8 cellular contexts compared by ENCODE assay signal in the genomic region with DNA sequence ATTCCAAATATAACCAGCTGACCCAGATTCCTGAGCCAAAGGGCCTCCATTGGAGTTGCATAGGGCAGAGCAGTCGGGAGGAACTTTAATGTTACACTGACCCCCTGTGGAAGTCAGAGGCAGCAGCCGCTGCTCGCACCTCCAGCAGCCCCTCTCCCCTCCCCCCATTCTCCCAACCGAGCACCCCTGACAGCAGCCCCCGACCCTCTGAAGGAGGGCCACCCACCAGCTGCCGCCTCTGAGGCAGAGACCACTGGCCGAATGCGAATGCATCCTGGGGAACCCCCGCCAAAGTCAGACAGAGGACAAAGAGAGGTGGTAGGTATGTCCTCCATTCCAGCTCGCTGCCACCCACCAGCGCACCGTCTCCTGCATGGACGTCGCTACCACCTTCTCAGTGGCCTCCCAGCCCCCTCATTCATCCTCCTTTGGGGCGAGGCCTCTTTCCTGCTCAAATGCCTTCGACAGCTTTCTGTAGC.
DNase-seq lines count a peak whose midpoint lies in the region; ATAC-seq and TF ChIP-seq lines count a peak whose summit lies in the region.

No MANE protein-coding gene starts in this region.

- 29% methylated on average over 16 of the region's 16 CpGs for WGBS in HUES64

- peak; percentile 29 for DNase-seq in SIG-M5 treated with dmso at 0.1 percent for 504 hours (lab: John Stamatoyannopoulos, UW; ENCODE audit: unreplicated experiment)
- DNase-seq in SIG-M5 (lab: John Stamatoyannopoulos, UW) = no peak
- no peak for DNase-seq in RWPE2 (ENCODE audit: low spot score)
- peak; percentile 58 for DNase-seq in fibroblast of peridontal ligament (ENCODE audit: extremely low read depth)
- no peak for DNase-seq in omental fat pad (ENCODE audit: low spot score)

- H3K36me3 ChIP-seq in HUES64 (ENCODE audit: insufficient read depth, low read length) (no peaks in the 10 kb centered on the region), RWPE2 (ENCODE audit: low read depth) (no peaks in the 10 kb centered on the region)

- H3K27ac ChIP-seq in HUES64 (ENCODE audit: low read depth, low read length) (no peak overlapping the region), RWPE2 (ENCODE audit: poor library complexity, severe bottlenecking) (no peak overlapping the region)

- ATAC-seq in RWPE2 (ENCODE audit: low read depth) (peak; percentile 58; the same call in 2 of the 3 replicates), omental fat pad (ENCODE audit: low FRiP score) (peak; percentile 58), HG03108 (IDR thresholded peaks at IDR 0.05; ENCODE audit: unreplicated experiment) (no peak), GM18873 (IDR thresholded peaks at IDR 0.05; ENCODE audit: low FRiP score, unreplicated experiment) (no peak)

- peak; percentile 78 for TF ChIP-seq CTCF in RWPE2 (IDR thresholded peaks at IDR 0.05; ENCODE audit: poor library complexity, severe bottlenecking)
- no peak for TF ChIP-seq CTCF in omental fat pad (IDR thresholded peaks at IDR 0.05)

- peaks cover 3% of the 10 kb centered on the region; the same call in 1 of the 2 replicates for H3K4me1 ChIP-seq in HUES64 (ENCODE audit: insufficient read depth, low read length)
- H3K4me1 ChIP-seq in RWPE2 (ENCODE audit: insufficient read depth, poor library complexity, severe bottlenecking) = peaks cover 6% of the 10 kb centered on the region

- no peaks in the 10 kb centered on the region for H3K9me3 ChIP-seq in HUES64 (ENCODE audit: insufficient read depth, low read depth, low read length)
- H3K9me3 ChIP-seq in RWPE2 (ENCODE audit: severe bottlenecking) = no peaks in the 10 kb centered on the region

- H3K4me3 ChIP-seq in HUES64 (ENCODE audit: low read length) (0 out of 2 replicates have a peak overlapping the region, but pooled peaks have one; percentile 17), RWPE2 (ENCODE audit: severe bottlenecking) (no peak overlapping the region)

- H3K27me3 ChIP-seq in HUES64 (ENCODE audit: insufficient read depth, low read length) (no peaks in the 10 kb centered on the region), RWPE2 (ENCODE audit: insufficient read depth, poor library complexity, severe bottlenecking) (no peaks in the 10 kb centered on the region)

- no peak overlapping the region for H3K9ac ChIP-seq in HUES64 (ENCODE audit: low read depth, low read length)

Comparison
In these comparisons a context has a peak if more than half of its experiments do, and no peak if none do; other contexts are left out.
1. DNase-seq: peak in SIG-M5 treated with dmso at 0.1 percent for 504 hours (single experiment) and fibroblast of peridontal ligament (single experiment); none in SIG-M5 (single experiment), RWPE2 (single experiment) and omental fat pad (single experiment).
2. ATAC-seq: peak in RWPE2 (single experiment) and omental fat pad (single experiment); none in HG03108 (single experiment) and GM18873 (single experiment).